ENCODE assay signal across 9 cellular contexts in genomic region chr13:25881946-25882574, GRCh38.
A peak's percentile ranks its signal among the peaks of the same experiment; 100 is the strongest.
DNase-seq lines count a peak whose midpoint lies in the region; ATAC-seq, FAIRE-seq and TF ChIP-seq lines count a peak whose summit lies in the region.
"Had no signal": no experiment of that assay in that cellular context is flagged by ENCODE, and none has a peak within 500 bp of the region (broad histone marks: within the 10 kb centered on the region; RNA-seq: fewer than 3 reads in every experiment).

No MANE protein-coding gene starts in this region.

- no peak overlapping the region for H2AK5ac ChIP-seq in mesendoderm (ENCODE audit: low read length)

- TF ChIP-seq CTCF in D721Med (IDR thresholded peaks at IDR 0.05; ENCODE audit: insufficient read depth, missing control alignments): no peak
- no peak for TF ChIP-seq CTCF in astrocyte (IDR thresholded peaks at IDR 0.05; ENCODE audit: insufficient read depth, low read depth, low read length)

- no peak for ATAC-seq in HG03108 (IDR thresholded peaks at IDR 0.05; ENCODE audit: unreplicated experiment)

- H3K36me3 ChIP-seq in astrocyte (ENCODE audit: insufficient read depth, low read length) (no peaks in the 10 kb centered on the region), mesendoderm (ENCODE audit: control insufficient read depth, insufficient read depth, low read length) (no peaks in the 10 kb centered on the region)

- H3K56ac ChIP-seq in mesendoderm (ENCODE audit: low read length): no peak overlapping the region

- no peak overlapping the region for H2BK120ac ChIP-seq in mesendoderm (ENCODE audit: low read depth, low read length)

- H3K27ac ChIP-seq in astrocyte (ENCODE audit: low read depth, low read length) (no peak overlapping the region), mesendoderm (ENCODE audit: low read depth, low read length) (no peak overlapping the region)
- H3K27ac ChIP-seq: PC-9 had no signal

- no peaks in the 10 kb centered on the region for H3K36me3 Mint-ChIP-seq in astrocyte (ENCODE audit: low read depth, unreplicated experiment)

- no peak overlapping the region for H2AFZ ChIP-seq in astrocyte (ENCODE audit: low read depth, low read length)
- H2AFZ ChIP-seq: PC-9 had no signal

- H3K4me3 ChIP-seq in astrocyte (ENCODE audit: insufficient read depth, low read depth, low read length) (peak overlapping the region; percentile 41), mesendoderm (ENCODE audit: low read length) (no peak overlapping the region)
- H3K4me3 ChIP-seq: PC-9 had no signal

- H3K23ac ChIP-seq in mesendoderm (ENCODE audit: low read length): no peak overlapping the region

- no peak overlapping the region for H3K18ac ChIP-seq in mesendoderm (ENCODE audit: low read length)

- no peaks in the 10 kb centered on the region for H3K79me1 ChIP-seq in mesendoderm (ENCODE audit: low read length)

- H3K4me1 ChIP-seq in astrocyte (ENCODE audit: insufficient read depth, low read length) (peaks cover 20% of the 10 kb centered on the region), mesendoderm (ENCODE audit: control insufficient read depth, low read depth, low read length) (peaks cover 3% of the 10 kb centered on the region)

- H3K27me3 Mint-ChIP-seq in astrocyte (ENCODE audit: low read depth, unreplicated experiment): peaks cover 9% of the 10 kb centered on the region

- H3K79me2 ChIP-seq in astrocyte (ENCODE audit: insufficient read depth, low read length): no peaks in the 10 kb centered on the region
- H3K79me2 ChIP-seq in mesendoderm (ENCODE audit: control insufficient read depth, insufficient read depth, low read length): no peaks in the 10 kb centered on the region

- H3K4me3 Mint-ChIP-seq in astrocyte (ENCODE audit: unreplicated experiment): peak overlapping the region; percentile 25

- no peak overlapping the region for H4K5ac ChIP-seq in mesendoderm (ENCODE audit: low read length)

- H3K27me3 ChIP-seq in astrocyte (ENCODE audit: insufficient read depth, low read length): peaks cover 3% of the 10 kb centered on the region
- H3K27me3 ChIP-seq in mesendoderm (ENCODE audit: insufficient read depth, low read length, poor library complexity): no peaks in the 10 kb centered on the region

- H3K27ac Mint-ChIP-seq in astrocyte (ENCODE audit: unreplicated experiment): no peak overlapping the region

- peak overlapping the region; percentile 80 for H3K4me2 ChIP-seq in astrocyte (ENCODE audit: low read length)
- H3K4me2 ChIP-seq in mesendoderm (ENCODE audit: low read length): no peak overlapping the region
- H3K4me2 ChIP-seq: PC-9 had no signal

- H3K9ac ChIP-seq in astrocyte (ENCODE audit: low read length): peak overlapping the region; percentile 3
- no peak overlapping the region for H3K9ac ChIP-seq in mesendoderm (ENCODE audit: low read length)

- peak; percentile 94 for FAIRE-seq in D721Med (lab: Jason Lieb, UNC)
- FAIRE-seq in astrocyte (lab: Jason Lieb, UNC): no peak

- H2BK15ac ChIP-seq in mesendoderm (replicated peaks; ENCODE audit: low read depth): no peak overlapping the region

- peaks cover 2% of the 10 kb centered on the region for H3K9me3 Mint-ChIP-seq in astrocyte (ENCODE audit: unreplicated experiment)

- H4K20me1 ChIP-seq in astrocyte (ENCODE audit: insufficient read depth, low read length): no peaks in the 10 kb centered on the region

- H4K8ac ChIP-seq in mesendoderm (ENCODE audit: low read depth, low read length): no peak overlapping the region

- H2BK5ac ChIP-seq in mesendoderm (ENCODE audit: low read length): no peak overlapping the region

- peaks cover 40% of the 10 kb centered on the region for H3K4me1 Mint-ChIP-seq in astrocyte (ENCODE audit: low read depth, unreplicated experiment)

- no peaks in the 10 kb centered on the region for H3K9me3 ChIP-seq in astrocyte (ENCODE audit: insufficient read depth, low read depth, low read length)

- DNase-seq in D721Med (ENCODE audit: insufficient read length, low spot score) (peak; percentile 38), NCI-H2107 (lab: John Stamatoyannopoulos, UW) (peak; percentile 11), astrocyte (ENCODE audit: low read depth) (peak; percentile 90), mesendoderm (peak; percentile 68), cerebellum (ENCODE audit: low spot score) (no peak), A172 (ENCODE audit: low spot score) (no peak)
- DNase-seq in activated CD8-positive, alpha-beta memory T cell treated with anti-CD3 and anti-CD28 coated beads, Interleukin-2, amount 50 U/mL, for 4 hours: no peak
- DNase-seq: PC-9 had no signal

- no CpG with 5 or more reads among the region's 15 CpGs for WGBS in mesendoderm (ENCODE audit: extremely low coverage, insufficient coverage, low lambda C conversion rate)

- no peak overlapping the region for H3K4ac ChIP-seq in mesendoderm (ENCODE audit: low read depth, low read length)

Comparison
In these comparisons a context has a peak if more than half of its experiments do, and no peak if none do; other contexts are left out.
1. DNase-seq: peak in D721Med (single experiment), NCI-H2107 (single experiment), astrocyte (single experiment) and mesendoderm (single experiment); none in activated CD8-positive, alpha-beta memory T cell treated with anti-CD3 and anti-CD28 coated beads, Interleukin-2, amount 50 U/mL, for 4 hours (single experiment), cerebellum (single experiment) and A172 (single experiment).